Comparison of ENCODE assay signal across 31 cellular contexts in the genomic region with DNA sequence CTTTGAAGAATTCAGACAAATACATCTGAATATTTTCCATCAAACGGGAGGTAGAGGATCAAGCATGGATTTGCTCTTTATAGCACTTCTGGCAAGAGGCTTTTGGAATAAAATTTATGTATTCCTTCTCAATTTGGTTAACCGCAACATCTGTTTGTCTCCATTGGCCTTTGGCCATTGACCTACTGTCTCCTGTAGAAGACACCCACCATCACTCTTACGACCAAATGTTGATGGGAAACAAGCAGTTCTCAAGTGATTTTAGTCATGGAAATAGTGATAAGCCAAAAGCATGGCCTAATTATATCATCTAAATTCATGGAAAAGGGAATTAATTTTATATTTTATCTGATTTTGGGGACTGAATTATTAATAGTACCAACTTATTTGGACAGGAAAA.
"Had no signal": no experiment of that assay in that cellular context is flagged by ENCODE, and none has a peak within 500 bp of the region (broad histone marks: within the 10 kb centered on the region; RNA-seq: fewer than 3 reads in every experiment).

No MANE protein-coding gene starts in this region.

- H3K9me3 ChIP-seq: ascending aorta, breast epithelium, colonic mucosa, esophagus muscularis mucosa, gastrocnemius medialis had no signal

- ATAC-seq: activated CD4-positive, CD25-positive, alpha-beta regulatory T cell treated with anti-CD3 and anti-CD28 coated beads, Interleukin-2, amount 50 U/mL, for 24 hours; activated CD8-positive, alpha-beta memory T cell treated with anti-CD3 and anti-CD28 coated beads, Interleukin-2, amount 10 ng/mL, durations not matched to agents 7 days and 5 days; activated CD8-positive, alpha-beta T cell treated with anti-CD3 and anti-CD28 coated beads, Interleukin-2, amount 10 ng/mL, durations not matched to agents 7 days and 5 days; activated naive CD4-positive, alpha-beta T cell treated with anti-CD3 and anti-CD28 coated beads, Interleukin-2, amount 50 U/mL, for 72 hours; foreskin keratinocyte; gastrocnemius medialis; T-helper 17 cell had no signal

- DNase-seq: activated B cell treated with CpG ODN at 0.5 μM for 24 hours; activated CD4-positive, alpha-beta T cell treated with anti-CD3 and anti-CD28 coated beads for 48 hours; activated CD4-positive, alpha-beta T cell treated with anti-CD3 and anti-CD28 coated beads, Interleukin-2, amount 50 U/mL, for 1 hour; activated CD4-positive, alpha-beta T cell treated with anti-CD3 and anti-CD28 coated beads, Interleukin-2, amount 50 U/mL, for 48 hours; activated CD8-positive, alpha-beta memory T cell treated with anti-CD3 and anti-CD28 coated beads, Interleukin-2, amount 10 ng/mL, durations not matched to agents 7 days and 5 days; activated CD8-positive, alpha-beta memory T cell treated with anti-CD3 and anti-CD28 coated beads, Interleukin-2, amount 50 U/mL, for 4 hours; activated CD8-positive, alpha-beta T cell treated with anti-CD3 and anti-CD28 coated beads, Interleukin-2, amount 10 ng/mL, durations not matched to agents 7 days and 5 days; activated effector memory CD4-positive, alpha-beta T cell treated with anti-CD3 and anti-CD28 coated beads, Interleukin-2, amount 50 U/mL, for 16 hours; activated naive CD4-positive, alpha-beta T cell; activated naive CD4-positive, alpha-beta T cell treated with anti-CD3 and anti-CD28 coated beads, Interleukin-2, amount 10 ng/mL, durations not matched to agents 7 days and 5 days; activated naive CD8-positive, alpha-beta T cell treated with anti-CD3 and anti-CD28 coated beads, Interleukin-2, amount 10 ng/mL, durations not matched to agents 7 days and 5 days; activated T-cell treated with anti-CD3 and anti-CD28 coated beads, Interleukin-2, amount 50 U/mL, for 1 hour; activated T-cell treated with anti-CD3 and anti-CD28 coated beads, Interleukin-2, amount 50 U/mL, for 48 hours; central memory CD4-positive, alpha-beta T cell; cerebellar nuclear complex; colonic mucosa; effector CD8-positive, alpha-beta T cell; foreskin keratinocyte; gastrocnemius medialis; glutamatergic neuron; T-helper 1 cell; T-helper 17 cell; T1000; WERI-Rb-1 had no signal

- H3K27me3 ChIP-seq: ascending aorta, breast epithelium, cardiac muscle cell, colonic mucosa, esophagus muscularis mucosa, foreskin keratinocyte, gastrocnemius medialis, heart left ventricle had no signal

- H3K27ac ChIP-seq: ascending aorta, breast epithelium, cardiac muscle cell, colonic mucosa, esophagus muscularis mucosa, foreskin keratinocyte, gastrocnemius medialis, WERI-Rb-1 had no signal

- H3K4me1 ChIP-seq: ascending aorta, breast epithelium, colonic mucosa, esophagus muscularis mucosa, gastrocnemius medialis had no signal

- H3K36me3 ChIP-seq: ascending aorta, breast epithelium, cardiac muscle cell, colonic mucosa, esophagus muscularis mucosa, gastrocnemius medialis, heart left ventricle, WERI-Rb-1 had no signal

- H3K4me3 ChIP-seq: ascending aorta, breast epithelium, cardiac muscle cell, colonic mucosa, esophagus muscularis mucosa, gastrocnemius medialis, heart left ventricle had no signal
